ENCODE assay signal across 8 cellular contexts in genomic region chr7:909358-910329, GRCh38. TPM values are rescaled to one million over a fixed set of nuclear protein-coding genes. Genes with fewer than 3 reads are reported as not detected.
DNase-seq lines count a peak whose midpoint lies in the region; ATAC-seq and TF ChIP-seq lines count a peak whose summit lies in the region.

No MANE protein-coding gene starts in this region.

- no peaks in the 10 kb centered on the region for H3K27me3 Mint-ChIP-seq in activated T-helper 17 cell treated with anti-CD3 and anti-CD28 coated beads, Interleukin-2, amount 50 U/mL, for 72 hours

- H3K4me1 ChIP-seq in ACC112 (ENCODE audit: control insufficient read depth, insufficient read depth, low read length, unreplicated experiment) (peaks cover 5% of the 10 kb centered on the region), right atrium auricular region (peaks cover 0 to 11% of the 10 kb centered on the region in 2 donors), skeletal muscle tissue (ENCODE audit: control insufficient read depth in 3 of 3, insufficient read depth in 3 of 3, low read length in 3 of 3) (peaks cover 0 to 15% (median 12%) of the 10 kb centered on the region in 3 donors)

- no peak overlapping the region for H2AFZ ChIP-seq in ACC112 (ENCODE audit: low read length, unreplicated experiment)

- H3K9me3 Mint-ChIP-seq in activated T-helper 17 cell treated with anti-CD3 and anti-CD28 coated beads, Interleukin-2, amount 50 U/mL, for 72 hours: no peaks in the 10 kb centered on the region

- H3K36me3 Mint-ChIP-seq in activated T-helper 17 cell treated with anti-CD3 and anti-CD28 coated beads, Interleukin-2, amount 50 U/mL, for 72 hours (ENCODE audit: low read depth): no peaks in the 10 kb centered on the region

- peak overlapping the region in 1 of 3 donors; percentile 40 for H3K9ac ChIP-seq in skeletal muscle tissue (ENCODE audit: low read depth in 1 of 3, low read length in 3 of 3)

- no peak for TF ChIP-seq CTCF in right atrium auricular region (IDR thresholded peaks at IDR 0.05)

- DNase-seq in HEK293T (ENCODE audit: extremely low spot score) (peak; percentile 27), right atrium auricular region (ENCODE audit: low spot score) (peak; percentile 80)
- no peak for DNase-seq in stimulated activated CD8-positive, alpha-beta memory T cell treated with anti-CD3 and anti-CD28 coated beads, Interleukin-4, amount 100 ng/mL, for 48 hours

- H3K27me3 ChIP-seq in ACC112 (ENCODE audit: insufficient read depth, low read length) (peaks cover 4% of the 10 kb centered on the region; the same call in 1 of the 2 replicates), right atrium auricular region (no peaks in the 10 kb centered on the region), skeletal muscle tissue (ENCODE audit: control insufficient read depth in 3 of 3, insufficient read depth in 3 of 3, low read length in 3 of 3) (peaks cover 9 to 43% (median 17%) of the 10 kb centered on the region in 3 donors)

- no peaks in the 10 kb centered on the region for H3K79me2 ChIP-seq in ACC112 (ENCODE audit: control insufficient read depth, insufficient read depth, low read length, unreplicated experiment)

- H3K4me1 Mint-ChIP-seq in activated T-helper 17 cell treated with anti-CD3 and anti-CD28 coated beads, Interleukin-2, amount 50 U/mL, for 72 hours: no peaks in the 10 kb centered on the region

- H3K4me3 Mint-ChIP-seq in activated T-helper 17 cell treated with anti-CD3 and anti-CD28 coated beads, Interleukin-2, amount 50 U/mL, for 72 hours: peak overlapping the region; percentile 57

- CTCF ChIA-PET in HEK293T (lab: Yijun Ruan, JAX): no interaction called here

- no peak overlapping the region for H3K27ac ChIP-seq in ACC112 (ENCODE audit: low read depth, low read length)
- peak overlapping the region in 1 of 2 donors; percentile 48 for H3K27ac ChIP-seq in right atrium auricular region
- no peak overlapping the region for H3K27ac ChIP-seq in skeletal muscle tissue (ENCODE audit: low read depth, low read length)

- H3K9me3 ChIP-seq in right atrium auricular region: no peaks in the 10 kb centered on the region
- no peaks in the 10 kb centered on the region for H3K9me3 ChIP-seq in skeletal muscle tissue (ENCODE audit: control insufficient read depth in 3 of 3, low read length in 3 of 3)

- H3K4me3 ChIP-seq in ACC112 (ENCODE audit: low read depth, low read length): 0 out of 2 replicates have a peak overlapping the region, but pooled peaks have one; percentile 2
- peak overlapping the region in 1 of 2 donors; percentile 39 for H3K4me3 ChIP-seq in right atrium auricular region
- H3K4me3 ChIP-seq in skeletal muscle tissue (ENCODE audit: low read length in 3 of 3): peak overlapping the region in 2 of 3 donors; percentile 32 to 45

- H3K27ac Mint-ChIP-seq in activated T-helper 17 cell treated with anti-CD3 and anti-CD28 coated beads, Interleukin-2, amount 50 U/mL, for 72 hours: no peak overlapping the region

- POLR2A ChIA-PET in HEK293T (lab: Yijun Ruan, JAX): no interaction called here

- peak; percentile 31 for ATAC-seq in activated T-helper 17 cell treated with anti-CD3 and anti-CD28 coated beads, Interleukin-2, amount 50 U/mL, for 72 hours (replicated peaks)
- ATAC-seq in GM21526 (IDR thresholded peaks at IDR 0.05; ENCODE audit: low FRiP score, unreplicated experiment) (no peak), GM21717 (IDR thresholded peaks at IDR 0.05; ENCODE audit: unreplicated experiment) (no peak)

- H3K36me3 ChIP-seq in ACC112 (ENCODE audit: insufficient read depth, low read length) (no peaks in the 10 kb centered on the region), right atrium auricular region (no peaks in the 10 kb centered on the region), skeletal muscle tissue (ENCODE audit: control insufficient read depth in 3 of 3, insufficient read depth in 3 of 3, low read length in 3 of 3) (no peaks in the 10 kb centered on the region)

TF ChIP-seq in HEK293T, 16 proteins besides CTCF, POLR2A, EP300 and RAD21:
- TF ChIP-seq L3MBTL2 (conservative IDR thresholded peaks at IDR 0.05): 0 out of 2 replicates have a peak, but pooled peaks have one; percentile 38
- TF ChIP-seq TARDBP (IDR thresholded peaks at IDR 0.05): no peak

RNA-seq across cellular contexts. Expression of gene GET4, which starts 33.3 kb away (rescaled TPM):
- total RNA-seq in activated T-helper 17 cell treated with anti-CD3 and anti-CD28 coated beads, Interleukin-2, amount 50 U/mL, for 72 hours: 10 to 100 TPM; 17.1 to 43.0 TPM
- total RNA-seq in right atrium auricular region: 10 to 100 TPM; 16.1 to 19.7 TPM
- total RNA-seq in skeletal muscle tissue: 25.1 TPM

RNA-seq across cellular contexts. Expression of gene ADAP1, which starts 44.8 kb away (rescaled TPM):
- total RNA-seq in activated T-helper 17 cell treated with anti-CD3 and anti-CD28 coated beads, Interleukin-2, amount 50 U/mL, for 72 hours: 10 to 100 TPM in 1 of 2 donors, 1 to 10 TPM in 1; 2.3 to 23.7 TPM
- 1 to 10 TPM; 4.2 to 7.7 TPM for total RNA-seq in right atrium auricular region
- total RNA-seq in skeletal muscle tissue: 1.0 TPM
